Comparison of ENCODE assay signal across 8 cellular contexts in the genomic region with DNA sequence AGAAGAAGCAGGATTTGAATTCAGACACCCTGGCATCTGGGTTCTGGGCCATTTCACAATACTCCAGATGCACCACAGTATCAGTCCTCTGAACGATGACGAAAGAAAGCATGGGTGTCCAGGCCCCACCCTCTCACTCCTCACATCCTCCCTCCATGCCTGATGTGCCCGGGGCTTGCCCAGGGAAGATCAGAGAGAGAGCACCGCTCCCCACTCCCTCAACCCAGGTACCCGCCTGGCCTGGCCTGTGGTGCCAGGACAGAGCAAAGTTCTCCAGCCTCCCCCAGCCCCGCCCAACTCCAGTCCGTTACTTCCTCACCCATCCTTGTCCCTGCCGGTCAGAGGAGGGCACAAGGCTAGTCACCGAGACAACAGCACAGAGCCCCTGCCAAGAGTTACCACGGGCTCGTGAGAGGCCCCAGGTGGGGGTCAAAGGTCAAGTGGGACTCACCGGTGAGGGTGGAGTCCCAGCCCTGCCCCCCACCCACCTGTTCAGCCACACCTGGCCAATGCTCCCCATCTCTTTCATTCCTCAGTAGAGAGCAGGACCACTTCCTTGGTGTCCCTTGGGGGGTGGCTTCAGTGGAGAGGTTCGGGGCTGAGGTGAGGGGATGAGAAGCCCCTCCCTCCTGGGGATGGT. TPM values are rescaled to one million over a fixed set of nuclear protein-coding genes. Genes with fewer than 3 reads are reported as not detected.
DNase-seq lines count a peak whose midpoint lies in the region; ATAC-seq and TF ChIP-seq lines count a peak whose summit lies in the region.

No MANE protein-coding gene starts in this region.

- H3K9me3 ChIP-seq in right atrium auricular region (no peaks in the 10 kb centered on the region), skeletal muscle satellite cell (replicated peaks; ENCODE audit: low read length) (no peaks in the 10 kb centered on the region)

- H3K27ac ChIP-seq in adipose tissue (ENCODE audit: low read depth, low read length) (peak overlapping the region; percentile 97), right atrium auricular region (peak overlapping the region; percentile 94 to 98)

- peak overlapping the region; percentile 75 for H3K4me2 ChIP-seq in skeletal muscle satellite cell (ENCODE audit: low read length)

- TF ChIP-seq CTCF in right atrium auricular region (IDR thresholded peaks at IDR 0.05) (no peak), GM13976 (IDR thresholded peaks at IDR 0.05; ENCODE audit: borderline replicate concordance, control extremely low read depth, extremely low read depth, insufficient read depth, missing control alignments) (no peak)

- H3K4me1 ChIP-seq in right atrium auricular region = peaks cover 0 to 100% of the 10 kb centered on the region in 2 donors
- peaks cover 98% of the 10 kb centered on the region for H3K4me1 ChIP-seq in skeletal muscle satellite cell (ENCODE audit: control insufficient read depth, insufficient read depth, low read length)

- H3K36me3 ChIP-seq in right atrium auricular region = no peaks in the 10 kb centered on the region
- H3K36me3 ChIP-seq in skeletal muscle satellite cell (ENCODE audit: insufficient read depth, low read length) = no peaks in the 10 kb centered on the region

- peak overlapping the region; percentile 78 for H3K9ac ChIP-seq in skeletal muscle satellite cell (ENCODE audit: low read depth, low read length)

- H3K4me3 ChIP-seq in right atrium auricular region (peak overlapping the region; percentile 27 to 91), skeletal muscle satellite cell (ENCODE audit: low read length) (peak overlapping the region; percentile 48)

- WGBS in adipose tissue, 3 donors = 6 to 9% (median 8%) methylated on average over 12 to 13 of the region's 13 CpGs

- in situ Hi-C loops in GM13976 (cut with MboI; ENCODE audit: low sequenced_read_pairs, unreplicated experiment) = no loop called here

- H3K27me3 ChIP-seq in right atrium auricular region (no peaks in the 10 kb centered on the region), skeletal muscle satellite cell (ENCODE audit: control insufficient read depth, insufficient read depth, low read length) (no peaks in the 10 kb centered on the region)

- peak; percentile 94 for DNase-seq in DMS53 (lab: John Stamatoyannopoulos, UW)
- DNase-seq in NCI-H1105 treated with DMSO at 0.1 percent for 48 hours (lab: John Stamatoyannopoulos, UW) = peak; percentile 39
- DNase-seq in right atrium auricular region (ENCODE audit: low spot score) = peak; percentile 92
- DNase-seq in GM13976 (ENCODE audit: low spot score) = no peak

- ATAC-seq in GM18867 (IDR thresholded peaks at IDR 0.05; ENCODE audit: unreplicated experiment) (no peak), HG02623 (IDR thresholded peaks at IDR 0.05; ENCODE audit: unreplicated experiment) (no peak)

RNA-seq across cellular contexts. Expression of a gene that starts 8.1 kb away (rescaled TPM):
- polyA plus RNA-seq in adipose tissue = 10 to 100 TPM; 13.9 to 28.9 (median 22.8) TPM
- total RNA-seq in right atrium auricular region = 10 to 100 TPM; 17.5 to 43.7 TPM
- total RNA-seq in skeletal muscle satellite cell (2012; rRNA removed) = 22.3 and 25.1 TPM in 2 replicates

RNA-seq across cellular contexts. Expression of a gene that starts 33.9 kb away (rescaled TPM):
- polyA plus RNA-seq in adipose tissue = under 1 TPM; 0.22 to 1.00 (median 0.46) TPM
- under 1 TPM in 1 of 2 donors, not detected in 1; 0.16 TPM for total RNA-seq in right atrium auricular region
- not detected in 2 replicates for total RNA-seq in skeletal muscle satellite cell (2012; rRNA removed)

RNA-seq across cellular contexts. Expression of a gene that starts 38.5 kb away (rescaled TPM):
- polyA plus RNA-seq in adipose tissue = under 1 TPM in 2 of 3 donors, not detected in 1; 0.14 to 0.16 TPM
- not detected for total RNA-seq in right atrium auricular region
- not detected in 2 replicates for total RNA-seq in skeletal muscle satellite cell (2012; rRNA removed)

RNA-seq across cellular contexts. Expression of a gene that starts 54.0 kb away (rescaled TPM):
- polyA plus RNA-seq in adipose tissue = not detected
- total RNA-seq in right atrium auricular region = not detected
- not detected in 2 replicates for total RNA-seq in skeletal muscle satellite cell (2012; rRNA removed)
